Comparison of ENCODE assay signal across 8 cellular contexts in genomic region chr14:101808894-101809670, GRCh38. TPM values are rescaled to one million over a fixed set of nuclear protein-coding genes. Genes with fewer than 3 reads are reported as not detected.
DNase-seq lines count a peak whose midpoint lies in the region; ATAC-seq and TF ChIP-seq lines count a peak whose summit lies in the region.

No MANE protein-coding gene starts in this region.

- H3K27me3 Mint-ChIP-seq in activated CD4-positive, alpha-beta T cell treated with anti-CD3 and anti-CD28 coated beads, Interleukin-2, amount 10 ng/mL, durations not matched to agents 7 days and 5 days, result no peaks in the 10 kb centered on the region

- no peaks in the 10 kb centered on the region for H3K9me3 Mint-ChIP-seq in activated CD4-positive, alpha-beta T cell treated with anti-CD3 and anti-CD28 coated beads, Interleukin-2, amount 10 ng/mL, durations not matched to agents 7 days and 5 days

- no peaks in the 10 kb centered on the region for H3K27me3 ChIP-seq in adrenal gland
- no peaks in the 10 kb centered on the region for H3K27me3 ChIP-seq in left lung
- H3K27me3 ChIP-seq in thymus (ENCODE audit: control insufficient read depth, insufficient read depth), result no peaks in the 10 kb centered on the region

- CTCF ChIA-PET in activated CD4-positive, alpha-beta T cell treated with anti-CD3 and anti-CD28 coated beads, Interleukin-2, amount 10 ng/mL, durations not matched to agents 7 days and 5 days (lab: Charles Lee), result interaction anchor here (0.6 to 2.3 kb wide), 20 partner anchors 9 to 507 kb away, joined by 3 to 9 read pairs (median 3); no protein-coding TSS in a partner anchor

- no peaks in the 10 kb centered on the region for H3K9me3 ChIP-seq in adrenal gland (replicated peaks in 1 of 3)
- H3K9me3 ChIP-seq in left lung, result no peaks in the 10 kb centered on the region
- no peaks in the 10 kb centered on the region for H3K9me3 ChIP-seq in thymus (ENCODE audit: control insufficient read depth)

- peak overlapping the region; percentile 95 to 99 (median 98) for H3K27ac ChIP-seq in adrenal gland
- H3K27ac ChIP-seq in left lung, result peak overlapping the region; percentile 96 to 99
- H3K27ac ChIP-seq in thymus (ENCODE audit: low read depth), result peak overlapping the region; percentile 100

- TF ChIP-seq POLR2A in adrenal gland (IDR thresholded peaks at IDR 0.05), result no peak

- intact Hi-C loops in adrenal gland (cut with DNase I), result no loop called here
- intact Hi-C loops in left lung (cut with DNase I), result no loop called here

- H3K27ac Mint-ChIP-seq in activated CD4-positive, alpha-beta T cell treated with anti-CD3 and anti-CD28 coated beads, Interleukin-2, amount 10 ng/mL, durations not matched to agents 7 days and 5 days, result peak overlapping the region; percentile 99

- peaks cover 43% of the 10 kb centered on the region for H3K4me1 Mint-ChIP-seq in activated CD4-positive, alpha-beta T cell treated with anti-CD3 and anti-CD28 coated beads, Interleukin-2, amount 10 ng/mL, durations not matched to agents 7 days and 5 days

- peak overlapping the region; percentile 93 for H3K4me3 Mint-ChIP-seq in activated CD4-positive, alpha-beta T cell treated with anti-CD3 and anti-CD28 coated beads, Interleukin-2, amount 10 ng/mL, durations not matched to agents 7 days and 5 days

- 34 to 42% (median 40%) methylated on average over 6 of the region's 6 CpGs for WGBS in adrenal gland, 4 donors
- 64% methylated on average over 6 of the region's 6 CpGs for WGBS in thymus

- H3K4me1 ChIP-seq in adrenal gland (replicated peaks in 1 of 2) (peaks cover 29 to 46% of the 10 kb centered on the region in 2 donors), left lung (peaks cover 21 to 40% of the 10 kb centered on the region in 2 donors), thymus (ENCODE audit: control insufficient read depth, insufficient read depth, low read length) (peaks cover 25% of the 10 kb centered on the region)

- H3K36me3 Mint-ChIP-seq in activated CD4-positive, alpha-beta T cell treated with anti-CD3 and anti-CD28 coated beads, Interleukin-2, amount 10 ng/mL, durations not matched to agents 7 days and 5 days (ENCODE audit: low read depth), result peaks cover 36% of the 10 kb centered on the region

- H3K36me3 ChIP-seq in adrenal gland (replicated peaks in 1 of 2) (no peaks in the 10 kb centered on the region), left lung (no peaks in the 10 kb centered on the region), thymus (ENCODE audit: control insufficient read depth, insufficient read depth) (peaks cover 8% of the 10 kb centered on the region)

- ATAC-seq in left lung (no peak), GM21381 (IDR thresholded peaks at IDR 0.05; ENCODE audit: unreplicated experiment) (no peak), HG03378 (IDR thresholded peaks at IDR 0.05; ENCODE audit: unreplicated experiment) (no peak)

- POLR2A ChIA-PET in activated CD4-positive, alpha-beta T cell treated with anti-CD3 and anti-CD28 coated beads, Interleukin-2, amount 10 ng/mL, durations not matched to agents 7 days and 5 days (lab: Charles Lee), result interaction anchor here (0.6 to 2.5 kb wide), 11 partner anchors 10 to 1741 kb away, joined by 3 to 43 read pairs (median 5); no protein-coding TSS in a partner anchor

- H3K4me3 ChIP-seq in adrenal gland (peak overlapping the region in 2 of 4 donors; percentile 33 to 79), left lung (peak overlapping the region; percentile 51 to 56), thymus (ENCODE audit: low read length) (peak overlapping the region; percentile 83)

- TF ChIP-seq CTCF in adrenal gland (IDR thresholded peaks at IDR 0.05) (no peak), left lung (IDR thresholded peaks at IDR 0.05) (no peak)

- DNase-seq in activated CD4-positive, alpha-beta T cell treated with anti-CD3 and anti-CD28 coated beads, Interleukin-2, amount 10 ng/mL, durations not matched to agents 7 days and 5 days, result no peak
- DNase-seq in activated CD4-positive, alpha-beta T cell treated with anti-CD3 and anti-CD28 coated beads, Interleukin-2, amount 50 U/mL, for 4 hours, result no peak
- no peak for DNase-seq in adrenal gland
- no peak for DNase-seq in left lung
- DNase-seq in DMS79 treated with DMSO at 0.1 percent for 48 hours (lab: John Stamatoyannopoulos, UW), result no peak

RNA-seq across cellular contexts. Expression of gene PPP2R5C, which starts 47.6 kb away (rescaled TPM):
- 100 to 1,000 TPM; 291 to 300 TPM for total RNA-seq in activated CD4-positive, alpha-beta T cell treated with anti-CD3 and anti-CD28 coated beads, Interleukin-2, amount 10 ng/mL, durations not matched to agents 7 days and 5 days
- total RNA-seq in adrenal gland (100 to 1,000 TPM in 6 of 8 donors, 10 to 100 TPM in 2; 66.5 to 216 (median 153) TPM), left lung (100 to 1,000 TPM; 146 to 176 TPM)
- polyA plus RNA-seq in adrenal gland (100 to 1,000 TPM; 105 to 143 (median 128) TPM), thymus (144 TPM)
